Comparison of ENCODE assay signal across 11 cellular contexts in genomic region chr1:1332774-1333480, GRCh38. TPM values are rescaled to one million over a fixed set of nuclear protein-coding genes. Genes with fewer than 3 reads are reported as not detected.
DNase-seq lines count a peak whose midpoint lies in the region; ATAC-seq and TF ChIP-seq lines count a peak whose summit lies in the region.
"Had no signal": no experiment of that assay in that cellular context is flagged by ENCODE, and none has a peak within 500 bp of the region (broad histone marks: within the 10 kb centered on the region; RNA-seq: fewer than 3 reads in every experiment).

No MANE protein-coding gene starts in this region.

- no peak overlapping the region for H3K9ac ChIP-seq in liver (ENCODE audit: low read depth in 1 of 2, low read length in 2 of 2)
- no peak overlapping the region for H3K9ac ChIP-seq in colonic mucosa (ENCODE audit: low read depth in 2 of 2, low read length in 2 of 2)

- no peak for TF ChIP-seq RAD21 in liver (IDR thresholded peaks at IDR 0.05)

- H3K36me3 ChIP-seq in RWPE2 (ENCODE audit: low read depth): peaks cover 16% of the 10 kb centered on the region
- H3K36me3 ChIP-seq in liver (ENCODE audit: control insufficient read depth in 4 of 4, insufficient read depth in 3 of 4, low read depth in 1 of 4, low read length in 3 of 4): peaks cover 0 to 10% (median 2%) of the 10 kb centered on the region in 4 donors
- no peaks in the 10 kb centered on the region for H3K36me3 ChIP-seq in colonic mucosa

- 55% methylated on average over 48 of the region's 48 CpGs for WGBS in liver

- H3K9me3 ChIP-seq in RWPE2 (ENCODE audit: severe bottlenecking) (no peaks in the 10 kb centered on the region), liver (ENCODE audit: control insufficient read depth in 4 of 4, low read length in 3 of 4) (no peaks in the 10 kb centered on the region), colonic mucosa (no peaks in the 10 kb centered on the region)

- H3K27ac ChIP-seq in RWPE2 (ENCODE audit: poor library complexity, severe bottlenecking) (peak overlapping the region; percentile 16), liver (ENCODE audit: low read depth in 1 of 2, low read length in 2 of 2) (peak overlapping the region; percentile 49 to 67), colonic mucosa (no peak overlapping the region)
- H3K27ac ChIP-seq: SK-N-MC had no signal

- no peaks in the 10 kb centered on the region for H3K27me3 ChIP-seq in RWPE2 (ENCODE audit: insufficient read depth, poor library complexity, severe bottlenecking)
- no peaks in the 10 kb centered on the region for H3K27me3 ChIP-seq in liver (ENCODE audit: control insufficient read depth in 4 of 4, insufficient read depth in 4 of 4, low read length in 3 of 4)
- no peaks in the 10 kb centered on the region for H3K27me3 ChIP-seq in colonic mucosa

- peaks cover 17% of the 10 kb centered on the region for H3K4me1 ChIP-seq in RWPE2 (ENCODE audit: insufficient read depth, poor library complexity, severe bottlenecking)
- H3K4me1 ChIP-seq in liver (ENCODE audit: control insufficient read depth in 4 of 4, insufficient read depth in 4 of 4, low read length in 3 of 4): peaks cover 6 to 22% (median 15%) of the 10 kb centered on the region in 4 donors
- H3K4me1 ChIP-seq in colonic mucosa: no peaks in the 10 kb centered on the region

- no peak overlapping the region for H3K4me3 ChIP-seq in RWPE2 (ENCODE audit: severe bottlenecking)
- no peak overlapping the region for H3K4me3 ChIP-seq in liver (ENCODE audit: low read depth in 1 of 3, low read length in 3 of 3)
- H3K4me3 ChIP-seq in colonic mucosa: no peak overlapping the region
- H3K4me3 ChIP-seq: SK-N-MC had no signal

- intact Hi-C loops in colonic mucosa (cut with DNase I): no loop called here

- peak; percentile 67 for DNase-seq in COLO668 (lab: John Stamatoyannopoulos, UW; ENCODE audit: unreplicated experiment)
- no peak for DNase-seq in RWPE2 (ENCODE audit: low spot score)
- DNase-seq in colonic mucosa: no peak
- DNase-seq in MV-4-11 (lab: John Stamatoyannopoulos, UW): no peak
- DNase-seq: activated CD4-positive, alpha-beta memory T cell treated with anti-CD3 and anti-CD28 coated beads, Interleukin-2, amount 10 ng/mL, durations not matched to agents 7 days and 5 days; central memory CD4-positive, alpha-beta T cell; COR-L47; stimulated activated CD4-positive, alpha-beta T cell treated with anti-CD3 and anti-CD28 coated beads, Interleukin-12 subunit alpha, Interleukin-12 subunit beta, amount 100 ng/mL, for 4 hours had no signal

- TF ChIP-seq CTCF in RWPE2 (IDR thresholded peaks at IDR 0.05; ENCODE audit: poor library complexity, severe bottlenecking) (no peak), liver (IDR thresholded peaks at IDR 0.05; ENCODE audit: low read depth, low read length, missing input control) (no peak), colonic mucosa (IDR thresholded peaks at IDR 0.05) (no peak)

- peak; percentile 33 for ATAC-seq in RWPE2 (ENCODE audit: low read depth)
- no peak for ATAC-seq in GM21526 (IDR thresholded peaks at IDR 0.05; ENCODE audit: low FRiP score, unreplicated experiment)

TF ChIP-seq in liver, 16 proteins besides CTCF, POLR2A, EP300 and RAD21:
- no peak for TF ChIP-seq HNF4G (IDR thresholded peaks at IDR 0.05)
- TF ChIP-seq FOXA2 (IDR thresholded peaks at IDR 0.05): no peak
- no peak for TF ChIP-seq TAF1 (conservative IDR thresholded peaks at IDR 0.05)
- no peak for TF ChIP-seq JUND (IDR thresholded peaks at IDR 0.05)
- no peak for TF ChIP-seq FOXA1 (IDR thresholded peaks at IDR 0.05)
- TF ChIP-seq, protein P1, sequence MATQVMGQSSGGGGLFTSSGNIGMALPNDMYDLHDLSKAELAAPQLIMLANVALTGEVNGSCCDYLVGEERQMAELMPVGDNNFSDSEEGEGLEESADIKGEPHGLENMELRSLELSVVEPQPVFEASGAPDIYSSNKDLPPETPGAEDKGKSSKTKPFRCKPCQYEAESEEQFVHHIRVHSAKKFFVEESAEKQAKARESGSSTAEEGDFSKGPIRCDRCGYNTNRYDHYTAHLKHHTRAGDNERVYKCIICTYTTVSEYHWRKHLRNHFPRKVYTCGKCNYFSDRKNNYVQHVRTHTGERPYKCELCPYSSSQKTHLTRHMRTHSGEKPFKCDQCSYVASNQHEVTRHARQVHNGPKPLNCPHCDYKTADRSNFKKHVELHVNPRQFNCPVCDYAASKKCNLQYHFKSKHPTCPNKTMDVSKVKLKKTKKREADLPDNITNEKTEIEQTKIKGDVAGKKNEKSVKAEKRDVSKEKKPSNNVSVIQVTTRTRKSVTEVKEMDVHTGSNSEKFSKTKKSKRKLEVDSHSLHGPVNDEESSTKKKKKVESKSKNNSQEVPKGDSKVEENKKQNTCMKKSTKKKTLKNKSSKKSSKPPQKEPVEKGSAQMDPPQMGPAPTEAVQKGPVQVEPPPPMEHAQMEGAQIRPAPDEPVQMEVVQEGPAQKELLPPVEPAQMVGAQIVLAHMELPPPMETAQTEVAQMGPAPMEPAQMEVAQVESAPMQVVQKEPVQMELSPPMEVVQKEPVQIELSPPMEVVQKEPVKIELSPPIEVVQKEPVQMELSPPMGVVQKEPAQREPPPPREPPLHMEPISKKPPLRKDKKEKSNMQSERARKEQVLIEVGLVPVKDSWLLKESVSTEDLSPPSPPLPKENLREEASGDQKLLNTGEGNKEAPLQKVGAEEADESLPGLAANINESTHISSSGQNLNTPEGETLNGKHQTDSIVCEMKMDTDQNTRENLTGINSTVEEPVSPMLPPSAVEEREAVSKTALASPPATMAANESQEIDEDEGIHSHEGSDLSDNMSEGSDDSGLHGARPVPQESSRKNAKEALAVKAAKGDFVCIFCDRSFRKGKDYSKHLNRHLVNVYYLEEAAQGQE (IDR thresholded peaks at IDR 0.05): no peak
- TF ChIP-seq, protein P2, sequence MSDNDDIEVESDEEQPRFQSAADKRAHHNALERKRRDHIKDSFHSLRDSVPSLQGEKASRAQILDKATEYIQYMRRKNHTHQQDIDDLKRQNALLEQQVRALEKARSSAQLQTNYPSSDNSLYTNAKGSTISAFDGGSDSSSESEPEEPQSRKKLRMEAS (IDR thresholded peaks at IDR 0.05): no peak
- TF ChIP-seq HNF4A (conservative IDR thresholded peaks at IDR 0.05): peak in 1 of 2 donors; percentile 52
- TF ChIP-seq ZBTB33 (IDR thresholded peaks at IDR 0.05): no peak
- peak in 1 of 2 donors; percentile 39 for TF ChIP-seq EGR1 (IDR thresholded peaks at IDR 0.05; ENCODE audit: low read depth in 2 of 2)
- peak in 1 of 2 donors; percentile 39 for TF ChIP-seq GABPA (IDR thresholded peaks at IDR 0.05 in 1 of 2, conservative IDR thresholded peaks at IDR 0.05 in 1 of 2)
- TF ChIP-seq ATF3 (IDR thresholded peaks at IDR 0.05): no peak
- TF ChIP-seq NR2F2 (IDR thresholded peaks at IDR 0.05): no peak
- no peak for TF ChIP-seq YY1 (IDR thresholded peaks at IDR 0.05)
- TF ChIP-seq RXRA (IDR thresholded peaks at IDR 0.05): no peak
- TF ChIP-seq SP1 (IDR thresholded peaks at IDR 0.05): no peak

RNA-seq across cellular contexts. Expression of gene TAS1R3, which starts 1.8 kb away (rescaled TPM):
- total RNA-seq in liver (under 1 TPM; 0.19 to 0.33 TPM), colonic mucosa (under 1 TPM; 0.24 to 0.57 TPM)
- under 1 TPM in 1 of 2 donors, not detected in 1; 0.36 TPM for polyA plus RNA-seq in liver

RNA-seq across cellular contexts. Expression of gene CPTP, which starts 8.3 kb away (rescaled TPM):
- total RNA-seq in liver: 10 to 100 TPM in 1 of 2 donors, 1 to 10 TPM in 1; 7.9 to 14.6 TPM
- 10 to 100 TPM; 30.4 to 45.1 TPM for polyA plus RNA-seq in liver
- total RNA-seq in colonic mucosa: 10 to 100 TPM; 45.4 to 60.2 TPM

RNA-seq across cellular contexts. Expression of gene INTS11, which starts 8.5 kb away (rescaled TPM):
- total RNA-seq in liver: 10 to 100 TPM; 30.7 to 40.5 TPM
- polyA plus RNA-seq in liver: 10 to 100 TPM; 26.3 to 38.3 TPM
- total RNA-seq in colonic mucosa: 100 to 1,000 TPM in 1 of 2 donors, 10 to 100 TPM in 1; 70.6 to 126 TPM

RNA-seq across cellular contexts. Expression of gene DVL1, which starts 16.3 kb away (rescaled TPM):
- total RNA-seq in liver: 10 to 100 TPM; 20.4 to 41.2 TPM
- polyA plus RNA-seq in liver: 10 to 100 TPM in 1 of 2 donors, 1 to 10 TPM in 1; 5.7 to 29.2 TPM
- total RNA-seq in colonic mucosa: 10 to 100 TPM; 49.9 to 71.3 TPM

RNA-seq across cellular contexts. Expression of gene PUSL1, which starts 24.5 kb away (rescaled TPM):
- total RNA-seq in liver (10 to 100 TPM in 1 of 2 donors, 1 to 10 TPM in 1; 9.3 to 11.2 TPM), colonic mucosa (10 to 100 TPM; 14.3 to 35.8 TPM)
- polyA plus RNA-seq in liver: 10 to 100 TPM in 1 of 2 donors, 1 to 10 TPM in 1; 9.5 to 14.9 TPM
